8 cellular contexts compared by ENCODE assay signal in the genomic region with DNA sequence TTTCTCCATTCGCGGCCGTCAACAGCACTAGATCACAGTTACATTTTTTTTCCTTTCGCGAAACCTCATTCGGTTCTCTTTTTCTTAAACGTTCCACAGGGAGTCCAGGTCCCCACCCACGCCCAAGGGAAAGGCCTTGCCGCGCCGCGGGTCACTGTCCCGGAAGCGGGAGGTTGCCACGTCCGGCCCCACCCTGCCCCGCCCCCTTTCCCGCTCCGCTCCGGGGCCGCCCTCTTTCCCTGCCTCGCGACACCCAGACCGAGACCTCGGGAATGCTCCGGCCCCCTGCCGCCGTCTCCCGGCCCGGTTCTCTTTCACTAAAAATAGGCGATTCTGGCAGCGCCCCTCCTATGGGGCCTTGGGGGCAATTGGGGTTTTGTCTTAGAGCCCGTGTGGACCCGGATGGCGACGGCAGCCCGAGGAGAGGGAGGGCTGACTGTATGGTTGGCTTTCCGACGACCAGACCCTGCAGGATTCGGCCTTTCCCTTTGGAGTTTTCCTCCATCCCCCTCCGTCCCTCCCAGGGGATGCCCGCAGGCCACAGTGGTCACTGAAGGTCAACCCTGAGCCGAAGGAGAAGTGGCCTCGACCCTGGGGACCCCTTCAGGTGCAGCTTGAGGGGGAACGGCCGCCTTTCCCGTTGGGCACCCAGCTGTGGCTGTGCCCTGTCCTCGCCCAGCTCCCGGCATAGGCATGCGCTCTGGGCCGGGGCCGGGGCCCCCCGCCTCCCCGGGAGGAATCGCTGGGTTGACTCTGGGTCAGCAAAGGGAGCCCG. TPM values are rescaled to one million over a fixed set of nuclear protein-coding genes. Genes with fewer than 3 reads are reported as not detected.
A peak's percentile ranks its signal among the peaks of the same experiment; 100 is the strongest.
DNase-seq lines count a peak whose midpoint lies in the region; ATAC-seq and TF ChIP-seq lines count a peak whose summit lies in the region.

No MANE protein-coding gene starts in this region.

- no peak for TF ChIP-seq CTCF in cardiac fibroblast (IDR thresholded peaks at IDR 0.05; ENCODE audit: low read depth, low read length)
- no peak for TF ChIP-seq CTCF in kidney epithelial cell (IDR thresholded peaks at IDR 0.05; ENCODE audit: insufficient read depth, low read length, poor library complexity, severe bottlenecking)

- H3K4me3 ChIP-seq in cardiac fibroblast (replicated peaks in 1 of 2; ENCODE audit: low read depth in 2 of 2, low read length in 2 of 2) = peak overlapping the region; percentile 87 to 89
- peak overlapping the region; percentile 76 for H3K4me3 ChIP-seq in kidney epithelial cell (ENCODE audit: low read depth, low read length)

- H3K36me3 ChIP-seq in kidney epithelial cell (ENCODE audit: control insufficient read depth, insufficient read depth, low read length) = peaks cover 1% of the 10 kb centered on the region

- peak; percentile 36 for ATAC-seq in HG02981 (IDR thresholded peaks at IDR 0.05; ENCODE audit: unreplicated experiment)

- TF ChIP-seq POLR2A in GM15510 (IDR thresholded peaks at IDR 0.05; ENCODE audit: borderline replicate concordance, extremely low read depth, insufficient read length) = peak; percentile 60

- H3K27me3 ChIP-seq in kidney epithelial cell (ENCODE audit: control insufficient read depth, insufficient read depth, low read length) = no peaks in the 10 kb centered on the region

- DNase-seq in T-helper 1 cell = peak; percentile 53 to 84 (median 59)
- peak; percentile 87 to 89 for DNase-seq in cardiac fibroblast (ENCODE audit: low read depth in 2 of 2)
- peak; percentile 23 for DNase-seq in kidney epithelial cell (ENCODE audit: low read depth)
- peak in 3 of 4 experiments; percentile 62 to 83 (median 72) for DNase-seq in stimulated activated CD4-positive, alpha-beta T cell treated with anti-CD3 and anti-CD28 coated beads, Interleukin-1b, Interleukin-23, amount 100 ng/mL, for 24 hours (ENCODE audit: low read depth in 4 of 4, low spot score in 1 of 4)
- DNase-seq in NCI-H1105 treated with DMSO at 0.1 percent for 48 hours (lab: John Stamatoyannopoulos, UW) = no peak
- DNase-seq in NCI-H1436 treated with DMSO at 0.1 percent for 48 hours (lab: John Stamatoyannopoulos, UW) = no peak

RNA-seq across cellular contexts. Expression of gene RACK1, which starts 2.8 kb away (rescaled TPM):
- 4,909 and 5,323 TPM in 2 replicates for total RNA-seq in kidney epithelial cell

RNA-seq across cellular contexts. Expression of gene TRIM52, which starts 14.5 kb away (rescaled TPM):
- total RNA-seq in kidney epithelial cell = 2.2 and 6.0 TPM in 2 replicates

RNA-seq across cellular contexts. Expression of gene TRIM41, which starts 23.4 kb away (rescaled TPM):
- total RNA-seq in kidney epithelial cell = 15.8 and 17.5 TPM in 2 replicates

RNA-seq across cellular contexts. Expression of gene TRIM7, which starts 41.5 kb away (rescaled TPM):
- total RNA-seq in kidney epithelial cell = 2.9 and 4.4 TPM in 2 replicates

Comparison
In these comparisons a context has a peak if more than half of its experiments do, and no peak if none do; other contexts are left out.
1. DNase-seq: peak in T-helper 1 cell (5 of 5), cardiac fibroblast (2 of 2), kidney epithelial cell (single experiment) and stimulated activated CD4-positive, alpha-beta T cell treated with anti-CD3 and anti-CD28 coated beads, Interleukin-1b, Interleukin-23, amount 100 ng/mL, for 24 hours (3 of 4); none in NCI-H1105 treated with DMSO at 0.1 percent for 48 hours (single experiment) and NCI-H1436 treated with DMSO at 0.1 percent for 48 hours (single experiment).